In the genomic region with DNA sequence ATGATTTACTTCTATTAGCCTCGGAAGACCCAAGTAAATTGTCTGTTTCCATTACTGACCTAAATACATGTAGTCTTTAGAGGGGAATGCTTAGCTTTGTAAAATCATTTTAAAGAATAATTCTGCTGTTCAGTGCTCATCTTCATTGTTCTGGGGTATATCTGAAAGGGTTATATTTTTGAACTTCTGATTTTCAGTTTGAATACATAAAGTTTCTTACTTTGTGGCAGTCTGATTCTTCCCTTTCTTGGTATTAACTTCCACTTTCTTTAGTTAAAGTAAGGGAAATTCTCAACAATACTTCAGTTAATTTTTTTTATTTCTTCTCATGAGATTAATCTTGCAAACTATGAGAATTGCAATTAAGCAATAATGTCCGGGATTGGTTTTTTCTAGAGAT, we compare ENCODE assay signal across 13 cellular contexts.
DNase-seq lines count a peak whose midpoint lies in the region; ATAC-seq, FAIRE-seq and TF ChIP-seq lines count a peak whose summit lies in the region.
"Had no signal": no experiment of that assay in that cellular context is flagged by ENCODE, and none has a peak within 500 bp of the region (broad histone marks: within the 10 kb centered on the region; RNA-seq: fewer than 3 reads in every experiment).

No MANE protein-coding gene starts in this region.

- H3K27me3 Mint-ChIP-seq in activated naive CD4-positive, alpha-beta T cell treated with anti-CD3 and anti-CD28 coated beads, Interleukin-2, amount 50 U/mL, for 24 hours, result no peaks in the 10 kb centered on the region
- no peaks in the 10 kb centered on the region for H3K27me3 Mint-ChIP-seq in T-helper 17 cell
- H3K27me3 Mint-ChIP-seq in stimulated activated memory B cell treated with anti-CD40 and anti-IgM and Interleukin-4, amounts not matched to agents 10 μg/mL and 1 μg/mL and 100 μg/mL, for 72 hours, result no peaks in the 10 kb centered on the region

- H3K9me3 Mint-ChIP-seq in activated naive CD4-positive, alpha-beta T cell treated with anti-CD3 and anti-CD28 coated beads, Interleukin-2, amount 50 U/mL, for 24 hours, result no peaks in the 10 kb centered on the region
- peaks cover 2% of the 10 kb centered on the region for H3K9me3 Mint-ChIP-seq in stimulated activated memory B cell treated with anti-CD40 and anti-IgM and Interleukin-4, amounts not matched to agents 10 μg/mL and 1 μg/mL and 100 μg/mL, for 72 hours

- ATAC-seq in GM21717 (IDR thresholded peaks at IDR 0.05; ENCODE audit: unreplicated experiment) (peak; percentile 40), T-helper 17 cell (no peak), SK-N-SH treated with all-trans-retinoic acid at 6 μM for 48 hours (no peak)
- ATAC-seq in stimulated activated memory B cell treated with anti-CD40 and anti-IgM and Interleukin-4, amounts not matched to agents 10 μg/mL and 1 μg/mL and 100 μg/mL, for 72 hours, result no peak

- H3K4me1 Mint-ChIP-seq in activated naive CD4-positive, alpha-beta T cell treated with anti-CD3 and anti-CD28 coated beads, Interleukin-2, amount 50 U/mL, for 24 hours, result peaks cover 67% of the 10 kb centered on the region
- H3K4me1 Mint-ChIP-seq in T-helper 17 cell, result peaks cover 34% of the 10 kb centered on the region
- H3K4me1 Mint-ChIP-seq in stimulated activated memory B cell treated with anti-CD40 and anti-IgM and Interleukin-4, amounts not matched to agents 10 μg/mL and 1 μg/mL and 100 μg/mL, for 72 hours, result peaks cover 79% of the 10 kb centered on the region

- no peak for DNase-seq in activated naive CD4-positive, alpha-beta T cell (lab: John Stamatoyannopoulos, UW)
- no peak for DNase-seq in T-helper 17 cell
- no peak for DNase-seq in frontal cortex (ENCODE audit: low spot score in 2 of 2)
- no peak for DNase-seq in DMS79 treated with DMSO at 0.1 percent for 48 hours (lab: John Stamatoyannopoulos, UW)
- DNase-seq: mesendoderm; NCI-H510A; stimulated activated naive CD8-positive, alpha-beta T cell treated with anti-CD3 and anti-CD28 coated beads, Interleukin-15, Interleukin-2, amounts not matched to agents 100 U/mL and 50 U/mL, for 24 hours; WERI-Rb-1 had no signal

- H3K27ac Mint-ChIP-seq in activated naive CD4-positive, alpha-beta T cell treated with anti-CD3 and anti-CD28 coated beads, Interleukin-2, amount 50 U/mL, for 24 hours, result peak overlapping the region; percentile 88
- peak overlapping the region; percentile 68 for H3K27ac Mint-ChIP-seq in T-helper 17 cell
- H3K27ac Mint-ChIP-seq in stimulated activated memory B cell treated with anti-CD40 and anti-IgM and Interleukin-4, amounts not matched to agents 10 μg/mL and 1 μg/mL and 100 μg/mL, for 72 hours, result peak overlapping the region; percentile 93

- no peaks in the 10 kb centered on the region for H3K9me3 ChIP-seq in T-helper 17 cell (ENCODE audit: control insufficient read depth, low read length, poor library complexity, severe bottlenecking)

- H3K36me3 Mint-ChIP-seq in activated naive CD4-positive, alpha-beta T cell treated with anti-CD3 and anti-CD28 coated beads, Interleukin-2, amount 50 U/mL, for 24 hours, result peaks cover 37% of the 10 kb centered on the region
- peaks cover 15% of the 10 kb centered on the region for H3K36me3 Mint-ChIP-seq in T-helper 17 cell (ENCODE audit: low read depth)
- H3K36me3 Mint-ChIP-seq in stimulated activated memory B cell treated with anti-CD40 and anti-IgM and Interleukin-4, amounts not matched to agents 10 μg/mL and 1 μg/mL and 100 μg/mL, for 72 hours, result peaks cover 71% of the 10 kb centered on the region

- FAIRE-seq in frontal cortex (lab: Jason Lieb, UNC), result no peak
- FAIRE-seq: colon had no signal

- H3K4me3 Mint-ChIP-seq in activated naive CD4-positive, alpha-beta T cell treated with anti-CD3 and anti-CD28 coated beads, Interleukin-2, amount 50 U/mL, for 24 hours, result peak overlapping the region; percentile 13
- H3K4me3 Mint-ChIP-seq in T-helper 17 cell, result no peak overlapping the region
- peak overlapping the region; percentile 38 for H3K4me3 Mint-ChIP-seq in stimulated activated memory B cell treated with anti-CD40 and anti-IgM and Interleukin-4, amounts not matched to agents 10 μg/mL and 1 μg/mL and 100 μg/mL, for 72 hours

TF ChIP-seq in SK-N-SH treated with all-trans-retinoic acid at 6 μM for 48 hours, 23 proteins besides CTCF, POLR2A, EP300 and RAD21:
- TF ChIP-seq SNAI2 (CRISPR knock-in tag; IDR thresholded peaks at IDR 0.05) (no peak), ZC3H10 (CRISPR knock-in tag; IDR thresholded peaks at IDR 0.05) (no peak), ZNF8 (CRISPR knock-in tag; IDR thresholded peaks at IDR 0.05) (no peak), ZFP3 (CRISPR knock-in tag; IDR thresholded peaks at IDR 0.05) (no peak), OSR1 (CRISPR knock-in tag; IDR thresholded peaks at IDR 0.05) (no peak), GLIS3 (CRISPR knock-in tag; IDR thresholded peaks at IDR 0.05) (no peak), ARNTL (CRISPR knock-in tag; IDR thresholded peaks at IDR 0.05; ENCODE audit: borderline replicate concordance, low read depth) (no peak), PPARA (CRISPR knock-in tag; IDR thresholded peaks at IDR 0.05; ENCODE audit: borderline replicate concordance) (no peak), ZNF565 (CRISPR knock-in tag; conservative IDR thresholded peaks at IDR 0.05; ENCODE audit: low read depth) (no peak), ISL1 (CRISPR knock-in tag; IDR thresholded peaks at IDR 0.05) (no peak), BACH2 (CRISPR knock-in tag; IDR thresholded peaks at IDR 0.05; ENCODE audit: borderline replicate concordance) (no peak), RARB (CRISPR knock-in tag; IDR thresholded peaks at IDR 0.05) (no peak)
- TF ChIP-seq, protein P1, sequence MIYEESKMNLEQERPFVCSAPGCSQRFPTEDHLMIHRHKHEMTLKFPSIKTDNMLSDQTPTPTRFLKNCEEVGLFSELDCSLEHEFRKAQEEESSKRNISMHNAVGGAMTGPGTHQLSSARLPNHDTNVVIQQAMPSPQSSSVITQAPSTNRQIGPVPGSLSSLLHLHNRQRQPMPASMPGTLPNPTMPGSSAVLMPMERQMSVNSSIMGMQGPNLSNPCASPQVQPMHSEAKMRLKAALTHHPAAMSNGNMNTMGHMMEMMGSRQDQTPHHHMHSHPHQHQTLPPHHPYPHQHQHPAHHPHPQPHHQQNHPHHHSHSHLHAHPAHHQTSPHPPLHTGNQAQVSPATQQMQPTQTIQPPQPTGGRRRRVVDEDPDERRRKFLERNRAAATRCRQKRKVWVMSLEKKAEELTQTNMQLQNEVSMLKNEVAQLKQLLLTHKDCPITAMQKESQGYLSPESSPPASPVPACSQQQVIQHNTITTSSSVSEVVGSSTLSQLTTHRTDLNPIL (CRISPR knock-in tag; IDR thresholded peaks at IDR 0.05; ENCODE audit: low read depth), result no peak
- TF ChIP-seq, protein P2, sequence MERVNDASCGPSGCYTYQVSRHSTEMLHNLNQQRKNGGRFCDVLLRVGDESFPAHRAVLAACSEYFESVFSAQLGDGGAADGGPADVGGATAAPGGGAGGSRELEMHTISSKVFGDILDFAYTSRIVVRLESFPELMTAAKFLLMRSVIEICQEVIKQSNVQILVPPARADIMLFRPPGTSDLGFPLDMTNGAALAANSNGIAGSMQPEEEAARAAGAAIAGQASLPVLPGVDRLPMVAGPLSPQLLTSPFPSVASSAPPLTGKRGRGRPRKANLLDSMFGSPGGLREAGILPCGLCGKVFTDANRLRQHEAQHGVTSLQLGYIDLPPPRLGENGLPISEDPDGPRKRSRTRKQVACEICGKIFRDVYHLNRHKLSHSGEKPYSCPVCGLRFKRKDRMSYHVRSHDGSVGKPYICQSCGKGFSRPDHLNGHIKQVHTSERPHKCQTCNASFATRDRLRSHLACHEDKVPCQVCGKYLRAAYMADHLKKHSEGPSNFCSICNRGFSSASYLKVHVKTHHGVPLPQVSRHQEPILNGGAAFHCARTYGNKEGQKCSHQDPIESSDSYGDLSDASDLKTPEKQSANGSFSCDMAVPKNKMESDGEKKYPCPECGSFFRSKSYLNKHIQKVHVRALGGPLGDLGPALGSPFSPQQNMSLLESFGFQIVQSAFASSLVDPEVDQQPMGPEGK (CRISPR knock-in tag; IDR thresholded peaks at IDR 0.05; ENCODE audit: borderline replicate concordance), result no peak
- TF ChIP-seq, protein P3, sequence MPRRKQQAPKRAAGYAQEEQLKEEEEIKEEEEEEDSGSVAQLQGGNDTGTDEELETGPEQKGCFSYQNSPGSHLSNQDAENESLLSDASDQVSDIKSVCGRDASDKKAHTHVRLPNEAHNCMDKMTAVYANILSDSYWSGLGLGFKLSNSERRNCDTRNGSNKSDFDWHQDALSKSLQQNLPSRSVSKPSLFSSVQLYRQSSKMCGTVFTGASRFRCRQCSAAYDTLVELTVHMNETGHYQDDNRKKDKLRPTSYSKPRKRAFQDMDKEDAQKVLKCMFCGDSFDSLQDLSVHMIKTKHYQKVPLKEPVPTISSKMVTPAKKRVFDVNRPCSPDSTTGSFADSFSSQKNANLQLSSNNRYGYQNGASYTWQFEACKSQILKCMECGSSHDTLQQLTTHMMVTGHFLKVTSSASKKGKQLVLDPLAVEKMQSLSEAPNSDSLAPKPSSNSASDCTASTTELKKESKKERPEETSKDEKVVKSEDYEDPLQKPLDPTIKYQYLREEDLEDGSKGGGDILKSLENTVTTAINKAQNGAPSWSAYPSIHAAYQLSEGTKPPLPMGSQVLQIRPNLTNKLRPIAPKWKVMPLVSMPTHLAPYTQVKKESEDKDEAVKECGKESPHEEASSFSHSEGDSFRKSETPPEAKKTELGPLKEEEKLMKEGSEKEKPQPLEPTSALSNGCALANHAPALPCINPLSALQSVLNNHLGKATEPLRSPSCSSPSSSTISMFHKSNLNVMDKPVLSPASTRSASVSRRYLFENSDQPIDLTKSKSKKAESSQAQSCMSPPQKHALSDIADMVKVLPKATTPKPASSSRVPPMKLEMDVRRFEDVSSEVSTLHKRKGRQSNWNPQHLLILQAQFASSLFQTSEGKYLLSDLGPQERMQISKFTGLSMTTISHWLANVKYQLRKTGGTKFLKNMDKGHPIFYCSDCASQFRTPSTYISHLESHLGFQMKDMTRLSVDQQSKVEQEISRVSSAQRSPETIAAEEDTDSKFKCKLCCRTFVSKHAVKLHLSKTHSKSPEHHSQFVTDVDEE (CRISPR knock-in tag; IDR thresholded peaks at IDR 0.05), result no peak
- TF ChIP-seq, protein P4, sequence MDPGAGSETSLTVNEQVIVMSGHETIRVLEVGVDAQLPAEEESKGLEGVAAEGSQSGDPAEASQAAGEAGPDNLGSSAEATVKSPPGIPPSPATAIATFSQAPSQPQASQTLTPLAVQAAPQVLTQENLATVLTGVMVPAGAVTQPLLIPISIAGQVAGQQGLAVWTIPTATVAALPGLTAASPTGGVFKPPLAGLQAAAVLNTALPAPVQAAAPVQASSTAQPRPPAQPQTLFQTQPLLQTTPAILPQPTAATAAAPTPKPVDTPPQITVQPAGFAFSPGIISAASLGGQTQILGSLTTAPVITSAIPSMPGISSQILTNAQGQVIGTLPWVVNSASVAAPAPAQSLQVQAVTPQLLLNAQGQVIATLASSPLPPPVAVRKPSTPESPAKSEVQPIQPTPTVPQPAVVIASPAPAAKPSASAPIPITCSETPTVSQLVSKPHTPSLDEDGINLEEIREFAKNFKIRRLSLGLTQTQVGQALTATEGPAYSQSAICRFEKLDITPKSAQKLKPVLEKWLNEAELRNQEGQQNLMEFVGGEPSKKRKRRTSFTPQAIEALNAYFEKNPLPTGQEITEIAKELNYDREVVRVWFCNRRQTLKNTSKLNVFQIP (CRISPR knock-in tag; IDR thresholded peaks at IDR 0.05; ENCODE audit: borderline replicate concordance, low read depth), result no peak
